In genomic region chr3:197555281-197556261, GRCh38 we compare ENCODE assay signal across 8 cellular contexts. TPM values are rescaled to one million over a fixed set of nuclear protein-coding genes. Genes with fewer than 3 reads are reported as not detected.
DNase-seq lines count a peak whose midpoint lies in the region; ATAC-seq, FAIRE-seq and TF ChIP-seq lines count a peak whose summit lies in the region.

Gene BDH1, minus strand, starts transcription at chr3:197555968. Its CDS starts 9,525 bp downstream, at chr3:197546443.

- no peaks in the 10 kb centered on the region for H3K79me1 ChIP-seq in H1 (ENCODE audit: low read depth, low read length)

- 3% methylated on average over 85 of the region's 96 CpGs; no CpG with 5 or more reads in 1 of the 2 experiments for WGBS in H1 (ENCODE audit: extremely low coverage in 1 of 2, insufficient coverage in 1 of 2, insufficient read length in 1 of 2, insufficient replicate concordance in 2 of 2, low coverage in 1 of 2, low lambda C conversion rate in 2 of 2, missing lambda C conversion rate in 1 of 2), 2 experiments

- H3K79me2 ChIP-seq in H1 (ENCODE audit: control insufficient read depth in 1 of 2, insufficient read depth in 2 of 2, low read length in 2 of 2): 0 out of 4 replicates have a peak, but pooled peaks cover 0 to 3% of the 10 kb centered on the region in 2 experiments

- H2BK12ac ChIP-seq in H1 (ENCODE audit: low read depth, low read length): peak within 1 kb of the TSS; percentile 29; the same call in 1 of the 2 replicates

- H3K27ac ChIP-seq in H1 (ENCODE audit: low read depth, low read length) (peak within 1 kb of the TSS; percentile 86), muscle layer of colon (ENCODE audit: low read depth, low read length) (peak within 1 kb of the TSS; percentile 75)

- peak within 1 kb of the TSS; percentile 94 for H4K8ac ChIP-seq in H1 (ENCODE audit: extremely low read depth, insufficient read depth, low read length)

- H3K4me1 ChIP-seq in H1 (replicated peaks in 1 of 4; ENCODE audit: control insufficient read depth in 3 of 4, insufficient read depth in 4 of 4, low read length in 3 of 4) (peaks cover 4 to 10% (median 5%) of the 10 kb centered on the region in 4 experiments), muscle layer of colon (ENCODE audit: insufficient read depth, low read length) (peaks cover 8% of the 10 kb centered on the region)

- H3K4ac ChIP-seq in H1 (replicated peaks; ENCODE audit: insufficient read length, low read depth, low read length): no peak within 1 kb of the TSS

- H3K23ac ChIP-seq in H1 (ENCODE audit: insufficient read length): no peak within 1 kb of the TSS

- no peaks in the 10 kb centered on the region for H4K20me1 ChIP-seq in H1 (replicated peaks in 1 of 2; ENCODE audit: control insufficient read depth in 1 of 2, insufficient read depth in 2 of 2, low read length in 2 of 2)

- H2AFZ ChIP-seq in H1 (ENCODE audit: low read length): no peak within 1 kb of the TSS

- no peak within 1 kb of the TSS for H2BK120ac ChIP-seq in H1 (replicated peaks; ENCODE audit: low read depth, low read length)

- H3K9ac ChIP-seq in H1 (replicated peaks in 1 of 4; ENCODE audit: extremely low read depth in 1 of 4, low read depth in 3 of 4, low read length in 3 of 4) (peak within 1 kb of the TSS in 3 of 4 experiments; percentile 51 to 73 (median 72); a peak in 6 of 7 replicates), muscle layer of colon (ENCODE audit: low read length) (peak within 1 kb of the TSS; percentile 87)

- H2BK20ac ChIP-seq in H1 (ENCODE audit: low read length): no peak within 1 kb of the TSS

- H3K36me3 ChIP-seq in H1 (ENCODE audit: control insufficient read depth in 2 of 4, insufficient read depth in 4 of 4, low read length in 3 of 4) (no peaks in the 10 kb centered on the region), muscle layer of colon (ENCODE audit: insufficient read depth, low read length) (no peaks in the 10 kb centered on the region)

- H3K23me2 ChIP-seq in H1 (ENCODE audit: low read depth, low read length): peaks cover 10% of the 10 kb centered on the region; the same call in 1 of the 2 replicates

- peak within 1 kb of the TSS; percentile 71 to 82 for H3K4me2 ChIP-seq in H1 (ENCODE audit: insufficient read depth in 1 of 2, low read depth in 2 of 2, low read length in 2 of 2)

- H3K9me3 ChIP-seq in H1 (ENCODE audit: insufficient read depth in 2 of 2, low read depth in 1 of 2, low read length in 1 of 2) (no peaks in the 10 kb centered on the region), muscle layer of colon (ENCODE audit: low read length) (no peaks in the 10 kb centered on the region)

- peak; percentile 26 for ATAC-seq in HG03039 (IDR thresholded peaks at IDR 0.05; ENCODE audit: unreplicated experiment)

- TF ChIP-seq EP300 in H1 (IDR thresholded peaks at IDR 0.05; ENCODE audit: borderline replicate concordance in 1 of 2, low read depth in 2 of 2, low read length in 2 of 2): no peak

- H3K14ac ChIP-seq in H1 (ENCODE audit: insufficient read length): no peak within 1 kb of the TSS

- H2AK5ac ChIP-seq in H1 (ENCODE audit: low read depth, low read length): no peak within 1 kb of the TSS

- peak within 1 kb of the TSS; percentile 94 for H4K5ac ChIP-seq in H1 (ENCODE audit: insufficient read length, low read depth, low read length)

- POLR2A ChIA-PET in activated CD8-positive, alpha-beta memory T cell treated with anti-CD3 and anti-CD28 coated beads for 36 hours (lab: Charles Lee): interaction anchor here (0.8 kb wide), 1 partner anchor 148 kb away, joined by 4 read pairs; no protein-coding TSS in a partner anchor
- POLR2A ChIA-PET in H1 (lab: Charles Lee; ENCODE audit: partially characterized antibody): interaction anchor here (1.0 to 2.1 kb wide), 7 partner anchors 13 to 48 kb away, joined by 3 to 10 read pairs (median 5); no protein-coding TSS in a partner anchor

- H4K91ac ChIP-seq in H1 (replicated peaks; ENCODE audit: insufficient read length, low read length): peak within 1 kb of the TSS; percentile 94

- TF ChIP-seq CTCF in H1 (IDR thresholded peaks at IDR 0.05; ENCODE audit: control extremely low read depth in 1 of 3, insufficient read depth in 1 of 3, low read depth in 1 of 3, low read length in 3 of 3): no peak

- peak within 1 kb of the TSS; percentile 68 for H2BK5ac ChIP-seq in H1 (ENCODE audit: low read depth, low read length)

- TF ChIP-seq POLR2A in H1 (IDR thresholded peaks at IDR 0.05; ENCODE audit: control extremely low read depth in 1 of 2, low read depth in 2 of 2, low read length in 2 of 2): no peak

- DNase-seq in NCI-H1436 (lab: John Stamatoyannopoulos, UW) (peak; percentile 71), NCI-H1436 treated with DMSO at 0.1 percent for 48 hours (lab: John Stamatoyannopoulos, UW) (no peak), NCI-H524 (lab: John Stamatoyannopoulos, UW) (peak; percentile 79 to 82), H1 (ENCODE audit: low read depth in 1 of 2, low spot score in 2 of 2) (peak in 1 of 2 experiments; percentile 86)
- peak; percentile 61 to 62 for DNase-seq in stimulated activated CD8-positive, alpha-beta memory T cell treated with anti-CD3 and anti-CD28 coated beads, Interleukin-7, amount 100 ng/mL, for 48 hours (ENCODE audit: extremely low read depth in 1 of 2, low read depth in 1 of 2)

- no peak for FAIRE-seq in H1 (lab: Jason Lieb, UNC)

- H2BK15ac ChIP-seq in H1 (ENCODE audit: low read length): peak within 1 kb of the TSS; percentile 90; the same call in 1 of the 2 replicates

- H3K4me3 ChIP-seq in H1 (ENCODE audit: extremely low read depth in 1 of 4, insufficient read depth in 2 of 4, low read depth in 3 of 4, low read length in 4 of 4) (peak within 1 kb of the TSS; percentile 62 to 79 (median 69)), muscle layer of colon (ENCODE audit: low read depth in 1 of 2, low read length in 2 of 2) (peak within 1 kb of the TSS; percentile 88 to 91)

- peak within 1 kb of the TSS; percentile 86 for H3K18ac ChIP-seq in H1 (ENCODE audit: extremely low read depth, low read length)

- H3K27me3 ChIP-seq in H1 (replicated peaks in 1 of 4; ENCODE audit: control insufficient read depth in 3 of 4, extremely low read depth in 1 of 4, insufficient read depth in 3 of 4, low read length in 3 of 4): peaks cover 0 to 3% (median 1%) of the 10 kb centered on the region in 4 experiments; a peak in 2 of 7 replicates
- H3K27me3 ChIP-seq in muscle layer of colon (ENCODE audit: control insufficient read depth in 1 of 2, insufficient read depth in 2 of 2, low read length in 2 of 2): peaks cover 10 to 22% of the 10 kb centered on the region in 2 donors

- peak within 1 kb of the TSS; percentile 77 for H3K56ac ChIP-seq in H1 (replicated peaks; ENCODE audit: insufficient read length, low read depth, low read length)

- CTCF ChIA-PET in activated CD8-positive, alpha-beta memory T cell treated with anti-CD3 and anti-CD28 coated beads for 36 hours (lab: Charles Lee): no interaction called here
- CTCF ChIA-PET in H1 (lab: Charles Lee; ENCODE audit: partially characterized antibody): interaction anchor here (0.7 to 1.7 kb wide), 4 partner anchors 14 to 38 kb away, joined by 3 to 4 read pairs (median 4); no protein-coding TSS in a partner anchor

- TF ChIP-seq RAD21 in H1 (IDR thresholded peaks at IDR 0.05 in 1 of 2, conservative IDR thresholded peaks at IDR 0.05 in 1 of 2; ENCODE audit: low read depth in 2 of 2, low read length in 2 of 2): no peak

TF ChIP-seq in H1, 55 proteins besides CTCF, POLR2A, EP300 and RAD21 (continues in another document):
- TF ChIP-seq PHF8 (conservative IDR thresholded peaks at IDR 0.05; ENCODE audit: low read depth, low read length) (peak; percentile 31; the same call in 1 of the 2 replicates), SP4 (IDR thresholded peaks at IDR 0.05; ENCODE audit: low read length) (no peak), SP1 (IDR thresholded peaks at IDR 0.05; ENCODE audit: low read depth, low read length) (no peak), USF2 (IDR thresholded peaks at IDR 0.05; ENCODE audit: low read length) (0 out of 2 replicates have a peak, but pooled peaks have one; percentile 40), SIN3A (conservative IDR thresholded peaks at IDR 0.05 in 1 of 2, IDR thresholded peaks at IDR 0.05 in 1 of 2; ENCODE audit: low read depth in 1 of 2, low read length in 2 of 2) (no peak), MAFK (IDR thresholded peaks at IDR 0.05; ENCODE audit: low read depth, low read length) (no peak), POLR2AphosphoS5 (IDR thresholded peaks at IDR 0.05; ENCODE audit: low read depth, low read length) (no peak), E2F6 (IDR thresholded peaks at IDR 0.05) (peak; percentile 98), NRF1 (IDR thresholded peaks at IDR 0.05; ENCODE audit: low read depth, low read length) (no peak), TAF7 (optimal IDR thresholded peaks at IDR 0.05; ENCODE audit: borderline replicate concordance, low read depth, low read length) (no peak), TAF1 (IDR thresholded peaks at IDR 0.05; ENCODE audit: low read depth, low read length) (0 out of 2 replicates have a peak, but pooled peaks have one; percentile 26)

RNA-seq across cellular contexts. Expression of gene BDH1, which starts in this region (rescaled TPM):
- 10 to 100 TPM; 73.8 to 76.8 TPM for total RNA-seq in activated CD8-positive, alpha-beta memory T cell treated with anti-CD3 and anti-CD28 coated beads for 36 hours
- total RNA-seq in H1 (2021; fragmentation: NEBNext Ultra II Directional; extraction: Animal tissue kit (Norgen Biotek cat#: 25700)): 24.0 and 27.2 TPM in 2 replicates
- 27.7 and 28.1 TPM in 2 replicates for polyA plus RNA-seq in H1 (2011; rRNA removed)
- polyA plus RNA-seq in H1 (2011; cell fraction: cytosol; rRNA removed): 35.9 TPM
- 45.8 TPM for polyA plus RNA-seq in H1 (2011; cell fraction: nucleus; rRNA removed)
- polyA plus RNA-seq in H1 (2012, experiment 1 of 2): 21.0 to 34.8 TPM (median 31.0 TPM) in 4 replicates
- polyA plus RNA-seq in H1 (2012, experiment 2 of 2): 18.8 TPM
- 16.2 TPM for polyA plus RNA-seq in H1 (2013, experiment 1 of 2)
- 14.6 TPM for polyA plus RNA-seq in H1 (2013, experiment 2 of 2)
- 28.8 and 37.6 TPM in 2 replicates for polyA minus RNA-seq in H1 (2011; rRNA and poly(A)+ RNA removed)
- polyA minus RNA-seq in H1 (2011; cell fraction: cytosol; rRNA and poly(A)+ RNA removed): 12.6 TPM
- polyA minus RNA-seq in H1 (2011; cell fraction: nucleus; rRNA and poly(A)+ RNA removed): 26.3 TPM
